ENCODE assay signal across 13 cellular contexts in the genomic region with DNA sequence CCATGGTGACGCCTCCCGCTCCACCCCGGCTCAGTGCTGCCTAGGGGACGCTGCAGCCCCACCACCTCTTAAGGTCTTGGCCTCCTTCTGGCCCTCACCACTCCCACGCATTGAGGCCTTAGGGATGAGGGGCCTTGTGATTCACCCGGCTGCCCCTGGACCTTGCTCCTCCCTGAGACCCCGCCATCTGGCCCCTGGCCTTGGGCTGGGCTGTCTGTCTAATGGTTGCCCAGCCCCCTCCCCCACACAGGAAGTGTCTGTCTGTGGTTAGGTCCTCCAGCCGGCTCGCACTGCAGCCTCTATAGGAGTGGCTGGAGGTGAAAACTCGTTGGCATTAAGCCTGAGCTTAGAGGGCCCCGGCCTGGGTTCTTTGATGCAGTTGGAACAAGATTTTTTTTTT. TPM values are rescaled to one million over a fixed set of nuclear protein-coding genes. Genes with fewer than 3 reads are reported as not detected.
"Had no signal": no experiment of that assay in that cellular context is flagged by ENCODE, and none has a peak within 500 bp of the region (broad histone marks: within the 10 kb centered on the region; RNA-seq: fewer than 3 reads in every experiment).

No MANE protein-coding gene starts in this region.

- H3K27me3 Mint-ChIP-seq: activated CD4-positive, alpha-beta memory T cell treated with anti-CD3 and anti-CD28 coated beads, Interleukin-2, amount 10 ng/mL, durations not matched to agents 7 days and 5 days; progenitor cell of endocrine pancreas; stimulated activated memory B cell treated with anti-CD40 and anti-IgM and Interleukin-4, amounts not matched to agents 10 μg/mL and 1 μg/mL and 100 μg/mL, for 72 hours; type B pancreatic cell had no signal

- H3K4me3 ChIP-seq: colonic mucosa had no signal

- H3K27ac Mint-ChIP-seq: activated CD4-positive, alpha-beta memory T cell treated with anti-CD3 and anti-CD28 coated beads, Interleukin-2, amount 10 ng/mL, durations not matched to agents 7 days and 5 days; activated T-helper 1 cell treated with anti-CD3 and anti-CD28 coated beads, Interleukin-12 subunit alpha, Interleukin-12 subunit beta, Interleukin-2, Interleukin-4 antibody, amounts not matched to agents 30 ng/mL and 10 ng/mL and 1 ng/mL, durations not matched to agents 14 hours and 24 hours and 36 hours; stimulated activated memory B cell treated with anti-CD40 and anti-IgM and Interleukin-4, amounts not matched to agents 10 μg/mL and 1 μg/mL and 100 μg/mL, for 72 hours; T-helper 2 cell treated with Interferon-gamma antibody and Interleukin-4, amounts not matched to agents 5 μg/mL and 100 μg/mL, for 36 hours; type B pancreatic cell had no signal

- H3K4me3 Mint-ChIP-seq: activated CD4-positive, alpha-beta memory T cell treated with anti-CD3 and anti-CD28 coated beads, Interleukin-2, amount 10 ng/mL, durations not matched to agents 7 days and 5 days; activated T-helper 1 cell treated with anti-CD3 and anti-CD28 coated beads, Interleukin-12 subunit alpha, Interleukin-12 subunit beta, Interleukin-2, Interleukin-4 antibody, amounts not matched to agents 30 ng/mL and 10 ng/mL and 1 ng/mL, durations not matched to agents 14 hours and 24 hours and 36 hours; stimulated activated memory B cell treated with anti-CD40 and anti-IgM and Interleukin-4, amounts not matched to agents 10 μg/mL and 1 μg/mL and 100 μg/mL, for 72 hours; T-helper 2 cell treated with Interferon-gamma antibody and Interleukin-4, amounts not matched to agents 5 μg/mL and 100 μg/mL, for 36 hours had no signal

- H3K4me1 ChIP-seq: colonic mucosa had no signal

- H3K27me3 ChIP-seq: colonic mucosa had no signal

- H3K36me3 ChIP-seq: colonic mucosa had no signal

- H3K27ac ChIP-seq: colonic mucosa, epithelial cell of prostate had no signal

- DNase-seq: activated CD4-positive, alpha-beta memory T cell treated with anti-CD3 and anti-CD28 coated beads, Interleukin-2, amount 10 ng/mL, durations not matched to agents 7 days and 5 days; activated naive CD4-positive, alpha-beta T cell treated with Interleukin-2 at 50 U/mL for 16 hours; colonic mucosa; effector CD8-positive, alpha-beta T cell; hippocampal formation; right cardiac atrium; stimulated activated CD4-positive, alpha-beta T cell treated with anti-CD3 and anti-CD28 coated beads, Interleukin-1b, Interleukin-23, amount 100 ng/mL, for 48 hours had no signal

RNA-seq across cellular contexts. Expression of a gene that starts 52.7 kb away (rescaled TPM):
- total RNA-seq: progenitor cell of endocrine pancreas had no signal
